In the genomic region with DNA sequence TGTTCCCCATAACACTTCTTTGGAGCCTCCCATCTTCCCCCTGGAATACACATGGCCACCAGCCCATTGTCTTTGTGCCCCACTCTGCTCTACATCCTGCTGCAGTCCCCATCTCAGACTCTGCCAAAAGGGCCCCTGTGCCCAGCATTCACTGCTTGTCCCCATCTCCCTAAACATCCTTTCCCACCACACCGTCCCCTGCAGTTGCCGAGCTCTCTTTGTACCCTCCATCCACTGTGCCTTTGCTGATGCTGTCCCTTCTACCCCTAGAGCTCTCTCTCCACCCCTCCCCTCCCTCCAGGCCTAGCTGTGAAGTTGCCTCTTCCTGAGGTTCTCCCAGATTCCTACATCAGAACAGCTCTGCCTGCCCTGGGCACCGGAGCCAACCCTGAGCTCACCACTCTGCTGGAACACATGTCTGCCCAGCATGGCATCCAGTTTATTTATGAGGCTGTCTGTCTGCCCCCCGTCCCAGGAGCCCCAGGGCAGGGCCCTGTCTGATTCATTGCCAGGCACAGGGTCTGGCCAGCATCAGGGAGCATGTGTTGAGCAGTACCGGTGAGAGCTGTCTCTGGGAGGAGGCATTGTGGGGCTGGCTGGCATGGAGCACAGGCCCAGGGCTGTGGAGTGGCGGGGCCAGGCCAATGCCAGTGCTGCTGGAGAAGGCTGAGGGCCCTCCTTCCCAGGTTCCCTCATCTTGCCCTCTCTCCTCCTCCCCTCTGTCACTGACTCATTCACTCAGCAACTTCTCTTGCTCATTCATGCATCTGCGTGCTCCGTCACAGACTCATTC, we compare ENCODE assay signal across 12 cellular contexts. TPM values are rescaled to one million over a fixed set of nuclear protein-coding genes. Genes with fewer than 3 reads are reported as not detected.
DNase-seq lines count a peak whose midpoint lies in the region; ATAC-seq and TF ChIP-seq lines count a peak whose summit lies in the region.
"Had no signal": no experiment of that assay in that cellular context is flagged by ENCODE, and none has a peak within 500 bp of the region (broad histone marks: within the 10 kb centered on the region; RNA-seq: fewer than 3 reads in every experiment).

No MANE protein-coding gene starts in this region.

- H3K27me3 Mint-ChIP-seq in activated T-cell treated with anti-CD3 and anti-CD28 coated beads, Interleukin-2, amount 50 U/mL, for 4 hours (ENCODE audit: low read depth), result no peaks in the 10 kb centered on the region

- intact Hi-C loops in sciatic nerve (cut with DNase I), result no loop called here

- H3K4me1 ChIP-seq in HEK293 (ENCODE audit: control insufficient read depth, insufficient read depth, low read length), result no peaks in the 10 kb centered on the region
- peaks cover 0 to 31% of the 10 kb centered on the region in 2 donors for H3K4me1 ChIP-seq in right atrium auricular region

- CTCF ChIA-PET in HEK293 (lab: Yijun Ruan, JAX), result interaction anchor here (0.6 to 1.2 kb wide), 4 partner anchors 23 to 468 kb away, joined by 3 to 5 read pairs (median 4); no protein-coding TSS in a partner anchor

- peak; percentile 31 for DNase-seq in brain microvascular endothelial cell
- DNase-seq in right atrium auricular region (ENCODE audit: low spot score), result no peak
- DNase-seq in sciatic nerve (ENCODE audit: low spot score), result no peak
- no peak for DNase-seq in stimulated activated naive CD4-positive, alpha-beta T cell (lab: John Stamatoyannopoulos, UW)
- no peak for DNase-seq in GM13976 (ENCODE audit: low spot score)
- no peak for DNase-seq in activated T-cell treated with anti-CD3 and anti-CD28 coated beads, Interleukin-2, amount 50 U/mL, for 4 hours
- DNase-seq: COR-L47, NCI-H748 treated with DMSO at 0.1 percent for 48 hours had no signal

- peak; percentile 6 for ATAC-seq in sciatic nerve
- no peak for ATAC-seq in HG02840 (IDR thresholded peaks at IDR 0.05; ENCODE audit: low FRiP score, unreplicated experiment)
- ATAC-seq in activated T-cell treated with anti-CD3 and anti-CD28 coated beads, Interleukin-2, amount 50 U/mL, for 4 hours, result no peak

- H3K9me3 ChIP-seq in HEK293 (ENCODE audit: control insufficient read depth, insufficient read depth, low read depth, low read length), result no peaks in the 10 kb centered on the region
- H3K9me3 ChIP-seq in right atrium auricular region, result no peaks in the 10 kb centered on the region
- H3K9me3 ChIP-seq: suprapubic skin had no signal

- H3K36me3 Mint-ChIP-seq in activated T-cell treated with anti-CD3 and anti-CD28 coated beads, Interleukin-2, amount 50 U/mL, for 4 hours (ENCODE audit: insufficient read depth), result no peaks in the 10 kb centered on the region

- no peak overlapping the region for H3K4me3 Mint-ChIP-seq in activated T-cell treated with anti-CD3 and anti-CD28 coated beads, Interleukin-2, amount 50 U/mL, for 4 hours
- H3K4me3 Mint-ChIP-seq: activated T-helper 1 cell treated with anti-CD3 and anti-CD28 coated beads, Interleukin-12 subunit alpha, Interleukin-12 subunit beta, Interleukin-2, Interleukin-4 antibody, amounts not matched to agents 30 ng/mL and 10 ng/mL and 1 ng/mL, durations not matched to agents 14 hours and 24 hours and 36 hours had no signal

- TF ChIP-seq CTCF in HEK293 (tag by site-specific recombination; IDR thresholded peaks at IDR 0.05) (no peak), brain microvascular endothelial cell (IDR thresholded peaks at IDR 0.05; ENCODE audit: low read depth, low read length, missing control alignments) (no peak), right atrium auricular region (IDR thresholded peaks at IDR 0.05) (no peak), GM13976 (IDR thresholded peaks at IDR 0.05; ENCODE audit: borderline replicate concordance, control extremely low read depth, extremely low read depth, insufficient read depth, missing control alignments) (no peak)

- POLR2A ChIA-PET in HEK293 (lab: Yijun Ruan, JAX), result interaction anchor here (0.6 kb wide), 2 partner anchors 9 to 878 kb away, joined by 3 read pairs; no protein-coding TSS in a partner anchor

- H3K4me3 ChIP-seq in HEK293 (ENCODE audit: low read depth, low read length), result no peak overlapping the region
- no peak overlapping the region for H3K4me3 ChIP-seq in brain microvascular endothelial cell (ENCODE audit: low read depth, low read length)
- no peak overlapping the region for H3K4me3 ChIP-seq in right atrium auricular region
- H3K4me3 ChIP-seq: suprapubic skin had no signal

- no peaks in the 10 kb centered on the region for H3K4me1 Mint-ChIP-seq in activated T-cell treated with anti-CD3 and anti-CD28 coated beads, Interleukin-2, amount 50 U/mL, for 4 hours (ENCODE audit: low read depth)

- H3K9me3 Mint-ChIP-seq in activated T-cell treated with anti-CD3 and anti-CD28 coated beads, Interleukin-2, amount 50 U/mL, for 4 hours, result no peaks in the 10 kb centered on the region
- H3K9me3 Mint-ChIP-seq: activated T-helper 1 cell treated with anti-CD3 and anti-CD28 coated beads, Interleukin-12 subunit alpha, Interleukin-12 subunit beta, Interleukin-2, Interleukin-4 antibody, amounts not matched to agents 30 ng/mL and 10 ng/mL and 1 ng/mL, durations not matched to agents 14 hours and 24 hours and 36 hours had no signal

- H3K27me3 ChIP-seq in brain microvascular endothelial cell (replicated peaks) (no peaks in the 10 kb centered on the region), right atrium auricular region (no peaks in the 10 kb centered on the region)
- H3K27me3 ChIP-seq: suprapubic skin had no signal

- in situ Hi-C loops in brain microvascular endothelial cell (cut with HindIII; ENCODE audit: low pct_ligation_motif_present, low sequenced_read_pairs), result no loop called here
- in situ Hi-C loops in GM13976 (cut with MboI; ENCODE audit: low sequenced_read_pairs, unreplicated experiment), result no loop called here

- no peaks in the 10 kb centered on the region for H3K36me3 ChIP-seq in HEK293 (ENCODE audit: control insufficient read depth in 2 of 2, insufficient read depth in 1 of 2, low read length in 2 of 2)
- no peaks in the 10 kb centered on the region for H3K36me3 ChIP-seq in brain microvascular endothelial cell (replicated peaks)
- H3K36me3 ChIP-seq in right atrium auricular region, result no peaks in the 10 kb centered on the region
- H3K36me3 ChIP-seq: suprapubic skin had no signal

- H3K27ac ChIP-seq in HEK293 (ENCODE audit: extremely low read depth, low read depth, low read length) (no peak overlapping the region), brain microvascular endothelial cell (no peak overlapping the region), right atrium auricular region (peak overlapping the region; percentile 59 to 74)
- H3K27ac ChIP-seq: suprapubic skin had no signal

TF ChIP-seq in HEK293, 187 proteins besides CTCF, POLR2A, EP300 and RAD21:
- peak; percentile 73 for TF ChIP-seq ZIC2 (tag by site-specific recombination; IDR thresholded peaks at IDR 0.05)
- TF ChIP-seq ZNF677 (tag by site-specific recombination; IDR thresholded peaks at IDR 0.05), result no peak
- TF ChIP-seq ZBTB20 (tag by site-specific recombination; IDR thresholded peaks at IDR 0.05), result peak; percentile 74

RNA-seq across cellular contexts. Expression of a gene that starts 28.8 kb away (rescaled TPM):
- total RNA-seq in right atrium auricular region (under 1 TPM in 1 of 2 donors, not detected in 1; 0.78 TPM), sciatic nerve (not detected)
- total RNA-seq in activated T-cell treated with anti-CD3 and anti-CD28 coated beads, Interleukin-2, amount 50 U/mL, for 4 hours, result not detected
- total RNA-seq: activated T-helper 1 cell treated with anti-CD3 and anti-CD28 coated beads, Interleukin-12 subunit alpha, Interleukin-12 subunit beta, Interleukin-2, Interleukin-4 antibody, amounts not matched to agents 30 ng/mL and 10 ng/mL and 1 ng/mL, durations not matched to agents 14 hours and 24 hours and 36 hours had no signal

Comparison
In these comparisons a context has a peak if more than half of its experiments do, and no peak if none do; other contexts are left out.
1. H3K27ac ChIP-seq: peak in right atrium auricular region (2 of 2); none in HEK293 (single experiment) and brain microvascular endothelial cell (single experiment).